ENCODE assay signal across 8 cellular contexts in genomic region chr3:139189943-139190342, GRCh38.
"Had no signal": no experiment of that assay in that cellular context is flagged by ENCODE, and none has a peak within 500 bp of the region (broad histone marks: within the 10 kb centered on the region; RNA-seq: fewer than 3 reads in every experiment).

No MANE protein-coding gene starts in this region.

- FAIRE-seq: G401.6, GM12878, GM12891, GM12892, GM18507, GM19239 had no signal

- DNase-seq: GDM1, GF-D8 had no signal

- H3K4me3 ChIP-seq: GM12878 had no signal

- ATAC-seq: GM12878 had no signal
